12 cellular contexts compared by ENCODE assay signal in the genomic region with DNA sequence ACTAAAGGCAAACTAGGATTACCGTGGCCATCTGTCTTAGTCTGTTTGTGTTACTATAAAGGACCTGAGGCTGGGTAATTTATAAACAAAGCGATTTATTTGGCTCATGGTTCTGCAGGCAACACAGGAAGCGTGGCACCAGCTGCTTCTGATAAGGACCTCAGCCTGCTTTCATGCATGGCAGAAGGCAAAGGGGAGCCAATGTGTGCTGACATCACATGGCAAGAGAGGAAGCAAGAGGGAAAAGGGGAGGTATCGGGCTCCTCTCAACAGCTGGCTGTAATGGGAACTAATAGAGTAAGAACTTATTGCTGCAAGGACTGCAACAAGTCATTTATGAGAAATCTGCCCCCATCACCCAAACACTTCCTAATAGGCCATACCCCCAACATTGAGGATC.
DNase-seq lines count a peak whose midpoint lies in the region; ATAC-seq and TF ChIP-seq lines count a peak whose summit lies in the region.
"Had no signal": no experiment of that assay in that cellular context is flagged by ENCODE, and none has a peak within 500 bp of the region (broad histone marks: within the 10 kb centered on the region; RNA-seq: fewer than 3 reads in every experiment).

No MANE protein-coding gene starts in this region.

- H4K20me1 ChIP-seq in osteoblast (ENCODE audit: insufficient read depth, low read length) = no peaks in the 10 kb centered on the region

- H3K36me3 ChIP-seq in osteoblast (ENCODE audit: insufficient read depth, low read length) = no peaks in the 10 kb centered on the region
- H3K36me3 ChIP-seq: tibial nerve had no signal

- peak overlapping the region; percentile 50 for H2AFZ ChIP-seq in osteoblast (ENCODE audit: low read length)

- no peak overlapping the region for H3K27ac ChIP-seq in osteoblast (ENCODE audit: low read depth, low read length)
- H3K27ac ChIP-seq: tibial nerve had no signal

- no peaks in the 10 kb centered on the region for H3K36me3 Mint-ChIP-seq in activated CD4-positive, alpha-beta T cell treated with anti-CD3 and anti-CD28 coated beads, Interleukin-2, amount 10 ng/mL, durations not matched to agents 24 days and 14 days (ENCODE audit: low read depth)
- H3K36me3 Mint-ChIP-seq in chondrocyte (ENCODE audit: low read depth) = no peaks in the 10 kb centered on the region

- ATAC-seq in HG02798 (IDR thresholded peaks at IDR 0.05; ENCODE audit: poor library complexity, unreplicated experiment) = no peak
- no peak for ATAC-seq in GM21367 (IDR thresholded peaks at IDR 0.05; ENCODE audit: unreplicated experiment)

- no peaks in the 10 kb centered on the region for H3K9me3 ChIP-seq in osteoblast (ENCODE audit: low read depth, low read length)
- H3K9me3 ChIP-seq: tibial nerve had no signal

- H3K4me2 ChIP-seq in osteoblast (ENCODE audit: insufficient read depth, low read length) = no peak overlapping the region

- no peaks in the 10 kb centered on the region for H3K4me1 ChIP-seq in osteoblast (ENCODE audit: insufficient read depth, low read length)
- H3K4me1 ChIP-seq: tibial nerve had no signal

- intact Hi-C loops in activated CD4-positive, alpha-beta T cell treated with anti-CD3 and anti-CD28 coated beads, Interleukin-2, amount 10 ng/mL, durations not matched to agents 24 days and 14 days (cut with micrococcal nuclease) = no loop called here

- no peaks in the 10 kb centered on the region for H3K9me3 Mint-ChIP-seq in activated CD4-positive, alpha-beta T cell treated with anti-CD3 and anti-CD28 coated beads, Interleukin-2, amount 10 ng/mL, durations not matched to agents 24 days and 14 days
- H3K9me3 Mint-ChIP-seq in chondrocyte (ENCODE audit: low read depth) = no peaks in the 10 kb centered on the region

- no peaks in the 10 kb centered on the region for H3K79me2 ChIP-seq in osteoblast (ENCODE audit: insufficient read depth, low read length)

- no peaks in the 10 kb centered on the region for H3K27me3 ChIP-seq in osteoblast (ENCODE audit: insufficient read depth, low read length)
- H3K27me3 ChIP-seq: tibial nerve had no signal

- DNase-seq in activated CD4-positive, alpha-beta T cell treated with anti-CD3 and anti-CD28 coated beads, Interleukin-2, amount 10 ng/mL, durations not matched to agents 24 days and 14 days = peak; percentile 54
- DNase-seq in activated CD4-positive, alpha-beta T cell treated with anti-CD3 and anti-CD28 coated beads for 1 hour = no peak
- peak; percentile 31 for DNase-seq in NCI-H2081 treated with DMSO at 0.1 percent for 48 hours (lab: John Stamatoyannopoulos, UW)
- DNase-seq in UCSD-AML1 (lab: John Stamatoyannopoulos, UW; ENCODE audit: unreplicated experiment) = peak; percentile 50
- no peak for DNase-seq in osteoblast (ENCODE audit: insufficient read length, low spot score, missing footprints)
- no peak for DNase-seq in chondrocyte (ENCODE audit: low spot score)
- DNase-seq: activated T-cell treated with anti-CD3 and anti-CD28 coated beads, Interleukin-2, amount 50 U/mL, for 72 hours; NCI-H2107 had no signal

- no peaks in the 10 kb centered on the region for H3K4me1 Mint-ChIP-seq in activated CD4-positive, alpha-beta T cell treated with anti-CD3 and anti-CD28 coated beads, Interleukin-2, amount 10 ng/mL, durations not matched to agents 24 days and 14 days
- H3K4me1 Mint-ChIP-seq in chondrocyte (ENCODE audit: low read depth) = no peaks in the 10 kb centered on the region

- no peaks in the 10 kb centered on the region for H3K27me3 Mint-ChIP-seq in activated CD4-positive, alpha-beta T cell treated with anti-CD3 and anti-CD28 coated beads, Interleukin-2, amount 10 ng/mL, durations not matched to agents 24 days and 14 days
- no peaks in the 10 kb centered on the region for H3K27me3 Mint-ChIP-seq in chondrocyte (ENCODE audit: low read depth)
- H3K27me3 Mint-ChIP-seq: progenitor cell of endocrine pancreas had no signal

- H3K4me3 ChIP-seq in osteoblast (ENCODE audit: insufficient read depth, low read length) = no peak overlapping the region
- H3K4me3 ChIP-seq: tibial nerve had no signal

- no peak overlapping the region for H3K27ac Mint-ChIP-seq in activated CD4-positive, alpha-beta T cell treated with anti-CD3 and anti-CD28 coated beads, Interleukin-2, amount 10 ng/mL, durations not matched to agents 24 days and 14 days
- H3K27ac Mint-ChIP-seq in chondrocyte (ENCODE audit: unreplicated experiment) = no peak overlapping the region
- H3K27ac Mint-ChIP-seq: activated T-cell treated with anti-CD3 and anti-CD28 coated beads, Interleukin-2, amount 50 U/mL, for 72 hours; progenitor cell of endocrine pancreas had no signal

- TF ChIP-seq CTCF in osteoblast (IDR thresholded peaks at IDR 0.05; ENCODE audit: extremely low read depth, low read depth, low read length) (no peak), chondrocyte (IDR thresholded peaks at IDR 0.05) (no peak)

- no peak overlapping the region for H3K4me3 Mint-ChIP-seq in activated CD4-positive, alpha-beta T cell treated with anti-CD3 and anti-CD28 coated beads, Interleukin-2, amount 10 ng/mL, durations not matched to agents 24 days and 14 days
- H3K4me3 Mint-ChIP-seq in chondrocyte (ENCODE audit: unreplicated experiment) = no peak overlapping the region
- H3K4me3 Mint-ChIP-seq: activated T-cell treated with anti-CD3 and anti-CD28 coated beads, Interleukin-2, amount 50 U/mL, for 72 hours had no signal

Comparison
In these comparisons a context has a peak if more than half of its experiments do, and no peak if none do; other contexts are left out.
1. DNase-seq: peak in activated CD4-positive, alpha-beta T cell treated with anti-CD3 and anti-CD28 coated beads, Interleukin-2, amount 10 ng/mL, durations not matched to agents 24 days and 14 days (single experiment), NCI-H2081 treated with DMSO at 0.1 percent for 48 hours (single experiment) and UCSD-AML1 (single experiment); none in activated CD4-positive, alpha-beta T cell treated with anti-CD3 and anti-CD28 coated beads for 1 hour (single experiment), osteoblast (single experiment) and chondrocyte (single experiment).